In genomic region chr2:156341482-156342251, GRCh38 we compare ENCODE assay signal across 8 cellular contexts. TPM values are rescaled to one million over a fixed set of nuclear protein-coding genes. Genes with fewer than 3 reads are reported as not detected.
DNase-seq lines count a peak whose midpoint lies in the region; ATAC-seq and TF ChIP-seq lines count a peak whose summit lies in the region.

No MANE protein-coding gene starts in this region.

- H3K4me3 ChIP-seq in BLaER1 = peak overlapping the region; percentile 94
- H3K4me3 ChIP-seq in lower leg skin (ENCODE audit: low read depth, poor library complexity, severe bottlenecking) = peak overlapping the region; percentile 83

- no peaks in the 10 kb centered on the region for H3K9me3 ChIP-seq in BLaER1

- H4K20me1 ChIP-seq in BLaER1 = no peaks in the 10 kb centered on the region

- peak in 1 of 2 donors; percentile 48 for TF ChIP-seq POLR2A in lower leg skin (IDR thresholded peaks at IDR 0.05)

- no peak for TF ChIP-seq CTCF in lower leg skin (IDR thresholded peaks at IDR 0.05)

- H3K4me1 ChIP-seq in BLaER1 = peaks cover 19% of the 10 kb centered on the region

- WGBS in lower leg skin, 2 donors = 1% methylated on average over 48 to 54 of the region's 62 CpGs

- no peaks in the 10 kb centered on the region for H3K27me3 ChIP-seq in BLaER1

- peak overlapping the region; percentile 87 for H3K4me2 ChIP-seq in BLaER1

- H3K27ac ChIP-seq in BLaER1 = peak overlapping the region; percentile 97

- ATAC-seq in GM19328 (IDR thresholded peaks at IDR 0.05; ENCODE audit: unreplicated experiment) = peak; percentile 74
- ATAC-seq in HG03460 (IDR thresholded peaks at IDR 0.05; ENCODE audit: unreplicated experiment) = peak; percentile 81

- H3K9ac ChIP-seq in BLaER1 = peak overlapping the region; percentile 96

- intact Hi-C loops in lower leg skin (cut with DNase I; ENCODE audit: low total_unique reads) = no loop called here

- DNase-seq in NCI-H748 (lab: John Stamatoyannopoulos, UW; ENCODE audit: unreplicated experiment) (peak; percentile 95), dermis microvascular lymphatic vessel endothelial cell (ENCODE audit: low read depth in 2 of 2) (peak; percentile 80 to 90), lower leg skin (ENCODE audit: low spot score in 2 of 2) (peak; percentile 91 to 98)
- DNase-seq in activated CD4-positive, alpha-beta T cell treated with anti-CD3 and anti-CD28 coated beads, Interleukin-2, amount 50 U/mL, for 4 hours = peak; percentile 89
- peak; percentile 74 to 83 (median 79) for DNase-seq in stimulated activated CD4-positive, alpha-beta T cell treated with anti-CD3 and anti-CD28 coated beads, TNF-alpha, amount 100 ng/mL, for 1 hour (ENCODE audit: low read depth in 3 of 3, low spot score in 1 of 3)

- H3K36me3 ChIP-seq in BLaER1 = no peaks in the 10 kb centered on the region

RNA-seq across cellular contexts. Expression of gene NR4A2, which starts 9.1 kb away (rescaled TPM):
- total RNA-seq in dermis microvascular lymphatic vessel endothelial cell (0.13 and 0.25 TPM in 2 replicates), lower leg skin (10 to 100 TPM in 1 of 4 donors, 1 to 10 TPM in 3; 1.8 to 11.6 (median 5.2) TPM)

Comparison
In these comparisons a context has a peak if more than half of its experiments do, and no peak if none do; other contexts are left out.
1. Peak in every context shown above with its lines: DNase-seq, ATAC-seq, H3K4me3 ChIP-seq and H3K27ac ChIP-seq.